In genomic region chr19:47319923-47320871, GRCh38 we compare ENCODE assay signal across 31 cellular contexts. TPM values are rescaled to one million over a fixed set of nuclear protein-coding genes. Genes with fewer than 3 reads are reported as not detected.
"Had no signal": no experiment of that assay in that cellular context is flagged by ENCODE, and none has a peak within 500 bp of the region (broad histone marks: within the 10 kb centered on the region; RNA-seq: fewer than 3 reads in every experiment).

No MANE protein-coding gene starts in this region.

- H3K36me3 ChIP-seq: brain microvascular endothelial cell, cardiac muscle cell, SJCRH30 had no signal

- DNase-seq: activated CD4-positive, alpha-beta T cell treated with anti-CD3 and anti-CD28 coated beads for 48 hours; activated CD4-positive, alpha-beta T cell treated with anti-CD3 and anti-CD28 coated beads, Interleukin-2, amount 50 U/mL, for 4 hours; activated CD4-positive, CD25-positive, alpha-beta regulatory T cell treated with anti-CD3 and anti-CD28 coated beads, Interleukin-2, amount 50 U/mL, for 72 hours; activated CD8-positive, alpha-beta memory T cell treated with anti-CD3 and anti-CD28 coated beads, Interleukin-2, amount 50 U/mL, for 48 hours; activated CD8-positive, alpha-beta T cell treated with anti-CD3 and anti-CD28 coated beads, Interleukin-2, amount 10 ng/mL, durations not matched to agents 7 days and 5 days; activated effector memory CD4-positive, alpha-beta T cell treated with Interleukin-2 at 50 U/mL for 16 hours; activated naive CD4-positive, alpha-beta T cell; activated T-cell treated with anti-CD3 and anti-CD28 coated beads, Interleukin-2, amount 50 U/mL, for 1 hour; amygdala; brain microvascular endothelial cell; MV-4-11; NCI-H1092 treated with DMSO at 0.1 percent for 48 hours; NCI-H1417 treated with DMSO at 0.1 percent for 48 hours; NCI-H1694; NCI-H2029; NCI-H510A treated with DMSO at 0.1 percent for 48 hours; NCI-H69; NK-92 treated with Interleukin-12 subunit alpha and Interleukin-12 subunit beta, amount 100 ng/mL, for 24 hours; OCI-M1; RPMI8226; SJCRH30; SK-N-SH; SW 1271 had no signal

- H3K9ac ChIP-seq: KMS-11, SK-N-SH had no signal

- ATAC-seq: activated CD8-positive, alpha-beta T cell treated with anti-CD3 and anti-CD28 coated beads, Interleukin-2, amount 10 ng/mL, durations not matched to agents 7 days and 5 days; Panc1; Right ventricle myocardium inferior; WTC11 had no signal

- H3K4me2 ChIP-seq: KMS-11, SK-N-SH had no signal

- H3K9me3 ChIP-seq: SJCRH30, SK-N-SH had no signal

- H3K4me3 ChIP-seq: cardiac muscle cell, SJCRH30 had no signal

- H3K4me1 ChIP-seq: SJCRH30 had no signal

- H3K9me3 Mint-ChIP-seq: activated T-helper 1 cell treated with anti-CD3 and anti-CD28 coated beads, Interleukin-12 subunit alpha, Interleukin-12 subunit beta, Interleukin-2, Interleukin-4 antibody, amounts not matched to agents 30 ng/mL and 10 ng/mL and 1 ng/mL, durations not matched to agents 14 hours and 24 hours and 36 hours; T-helper 1 cell treated with Interleukin-12 subunit alpha and Interleukin-12 subunit beta and Interleukin-4 antibody, amounts not matched to agents 30 μg/mL and 1 μg/mL, for 36 hours had no signal

- H3K27ac Mint-ChIP-seq: activated CD8-positive, alpha-beta T cell treated with anti-CD3 and anti-CD28 coated beads, Interleukin-2, amount 10 ng/mL, durations not matched to agents 7 days and 5 days; activated naive CD8-positive, alpha-beta T cell; activated T-helper 1 cell treated with anti-CD3 and anti-CD28 coated beads, Interleukin-12 subunit alpha, Interleukin-12 subunit beta, Interleukin-2, Interleukin-4 antibody, amounts not matched to agents 30 ng/mL and 10 ng/mL and 1 ng/mL, durations not matched to agents 14 hours and 24 hours and 36 hours; T-helper 1 cell treated with Interleukin-12 subunit alpha and Interleukin-12 subunit beta and Interleukin-4 antibody, amounts not matched to agents 30 μg/mL and 1 μg/mL, for 36 hours; WTC11 had no signal

- H3K27ac ChIP-seq: brain microvascular endothelial cell, cardiac muscle cell, KMS-11, SJCRH30 had no signal

- H3K4me3 Mint-ChIP-seq: activated CD8-positive, alpha-beta T cell treated with anti-CD3 and anti-CD28 coated beads, Interleukin-2, amount 10 ng/mL, durations not matched to agents 7 days and 5 days; activated naive CD8-positive, alpha-beta T cell; activated T-helper 1 cell treated with anti-CD3 and anti-CD28 coated beads, Interleukin-12 subunit alpha, Interleukin-12 subunit beta, Interleukin-2, Interleukin-4 antibody, amounts not matched to agents 30 ng/mL and 10 ng/mL and 1 ng/mL, durations not matched to agents 14 hours and 24 hours and 36 hours; T-helper 1 cell treated with Interleukin-12 subunit alpha and Interleukin-12 subunit beta and Interleukin-4 antibody, amounts not matched to agents 30 μg/mL and 1 μg/mL, for 36 hours; WTC11 had no signal

- H3K27me3 ChIP-seq: brain microvascular endothelial cell, cardiac muscle cell, SJCRH30 had no signal

RNA-seq across cellular contexts. Expression of gene C5AR1, which starts 10.5 kb away (rescaled TPM):
- total RNA-seq: cardiac muscle cell, SJCRH30 had no signal
- polyA plus RNA-seq: cardiac muscle cell had no signal

RNA-seq across cellular contexts. Expression of gene C5AR2, which starts 11.8 kb away (rescaled TPM):
- total RNA-seq: activated T-helper 1 cell treated with anti-CD3 and anti-CD28 coated beads, Interleukin-12 subunit alpha, Interleukin-12 subunit beta, Interleukin-2, Interleukin-4 antibody, amounts not matched to agents 30 ng/mL and 10 ng/mL and 1 ng/mL, durations not matched to agents 14 hours and 24 hours and 36 hours; cardiac muscle cell; SJCRH30 had no signal
- polyA plus RNA-seq: cardiac muscle cell, SK-N-SH had no signal
